1 cellular context compared by ENCODE assay signal in genomic region chr10:71247306-71247705, GRCh38.
TF ChIP-seq lines count a peak whose summit lies in the region.

No MANE protein-coding gene starts in this region.

TF ChIP-seq in A549, 52 proteins besides CTCF, POLR2A, EP300 and RAD21 (continued from another document):
- no peak for TF ChIP-seq MAX (IDR thresholded peaks at IDR 0.05)
- TF ChIP-seq ELK1 (IDR thresholded peaks at IDR 0.05; ENCODE audit: low read depth, low read length) = no peak
- TF ChIP-seq EHMT2 (IDR thresholded peaks at IDR 0.05; ENCODE audit: low read depth) = no peak
- no peak for TF ChIP-seq ZNF302 (CRISPR knock-in tag; IDR thresholded peaks at IDR 0.05)
- no peak for TF ChIP-seq CHD4 (IDR thresholded peaks at IDR 0.05; ENCODE audit: borderline replicate concordance)
- no peak for TF ChIP-seq CEBPB (IDR thresholded peaks at IDR 0.05)
- no peak for TF ChIP-seq MAZ (IDR thresholded peaks at IDR 0.05; ENCODE audit: borderline replicate concordance, low read depth, low read length)
- no peak for TF ChIP-seq KDM1A (IDR thresholded peaks at IDR 0.05; ENCODE audit: low read depth)
- no peak for TF ChIP-seq CHD2 (IDR thresholded peaks at IDR 0.05; ENCODE audit: low read length, partially characterized antibody)
